Comparison of ENCODE assay signal across 19 cellular contexts in genomic region chr1:55339681-55340080, GRCh38.
DNase-seq lines count a peak whose midpoint lies in the region; ATAC-seq and TF ChIP-seq lines count a peak whose summit lies in the region.
"Had no signal": no experiment of that assay in that cellular context is flagged by ENCODE, and none has a peak within 500 bp of the region (broad histone marks: within the 10 kb centered on the region; RNA-seq: fewer than 3 reads in every experiment).

No MANE protein-coding gene starts in this region.

- TF ChIP-seq CTCF in mammary epithelial cell (conservative IDR thresholded peaks at IDR 0.05 in 1 of 2, IDR thresholded peaks at IDR 0.05 in 1 of 2; ENCODE audit: extremely low read depth in 1 of 2, insufficient read depth in 1 of 2, low read depth in 1 of 2, low read length in 2 of 2) (no peak), MCF 10A (IDR thresholded peaks at IDR 0.05; ENCODE audit: unreplicated experiment) (no peak), coronary artery (IDR thresholded peaks at IDR 0.05) (no peak)

- no peaks in the 10 kb centered on the region for H3K27me3 Mint-ChIP-seq in MCF 10A (ENCODE audit: insufficient read depth, unreplicated experiment)
- H3K27me3 Mint-ChIP-seq: CD4-positive, alpha-beta T cell had no signal

- intact Hi-C loops in mammary epithelial cell (cut with micrococcal nuclease): no loop called here
- intact Hi-C loops in MCF 10A (cut with micrococcal nuclease): loop anchor here (2.0 kb wide), 1 partner anchor 199 kb away; no protein-coding TSS in a partner anchor

- H3K4me3 ChIP-seq in mammary epithelial cell (replicated peaks in 1 of 3; ENCODE audit: insufficient read depth in 1 of 3, low read depth in 2 of 3, low read length in 3 of 3) (no peak overlapping the region), coronary artery (no peak overlapping the region)
- H3K4me3 ChIP-seq: A549; BLaER1 treated with 17β-estradiol and CSF1 and Interleukin-3, amounts not matched to agents 10 nM and 100 nM had no signal

- in situ Hi-C loops in mammary epithelial cell (cut with MboI; ENCODE audit: low sequenced_read_pairs in 2 of 2): loop anchor here in 1 of 2 donors (10.0 kb wide), 1 partner anchor 55 kb away; no protein-coding TSS in a partner anchor

- BruUV-seq in mammary epithelial cell (replicated peaks; lab: Mats Ljungman, UMichigan) (no TSS peak), MCF 10A (replicated peaks; lab: Mats Ljungman, UMichigan) (no TSS peak)

- H3K27ac ChIP-seq in mammary epithelial cell (ENCODE audit: insufficient read depth, low read depth, low read length): no peak overlapping the region
- no peak overlapping the region for H3K27ac ChIP-seq in coronary artery
- H3K27ac ChIP-seq: 22Rv1; A549; BLaER1 treated with 17β-estradiol and CSF1 and Interleukin-3, amounts not matched to agents 10 nM and 100 nM; C4-2B had no signal

- no peak overlapping the region for H3K27ac Mint-ChIP-seq in MCF 10A (ENCODE audit: low read depth, unreplicated experiment)
- H3K27ac Mint-ChIP-seq: B cell; CD4-positive, alpha-beta T cell; CD8-positive, alpha-beta T cell had no signal

- DNase-seq in mammary epithelial cell (no peak), MCF 10A (ENCODE audit: unreplicated experiment) (no peak), fibroblast of gingiva (ENCODE audit: low read depth) (peak; percentile 69), fibroblast of peridontal ligament (ENCODE audit: extremely low read depth) (peak; percentile 74), coronary artery (ENCODE audit: low spot score) (no peak)
- DNase-seq: AML-193; Caco-2; Calu3; CD4-positive, alpha-beta T cell; CD8-positive, alpha-beta T cell; DMS79 treated with DMSO at 0.1 percent for 48 hours; GF-D8 had no signal

- dilution Hi-C loops in mammary epithelial cell (cut with HindIII; ENCODE audit: low sequenced_read_pairs): no loop called here

- CTCF ChIA-PET in mammary epithelial cell (lab: Charles Lee; ENCODE audit: low non-redundant PET): interaction anchor here (0.6 kb wide), 1 partner anchor 38 kb away, joined by 5 read pairs; no protein-coding TSS in a partner anchor
- CTCF ChIA-PET in MCF 10A (lab: Yijun Ruan, JAX): interaction anchor here (1.1 to 1.5 kb wide), 2 partner anchors 54 to 509 kb away, joined by 3 read pairs; no protein-coding TSS in a partner anchor

- peaks cover 14% of the 10 kb centered on the region for H3K9me3 Mint-ChIP-seq in MCF 10A (ENCODE audit: unreplicated experiment)

- POLR2A ChIA-PET in MCF 10A (lab: Yijun Ruan, JAX): no interaction called here

- no peaks in the 10 kb centered on the region for H3K27me3 ChIP-seq in mammary epithelial cell (ENCODE audit: insufficient read depth, low read length)
- H3K27me3 ChIP-seq: BLaER1 treated with 17β-estradiol and CSF1 and Interleukin-3, amounts not matched to agents 10 nM and 100 nM had no signal

- H3K4me2 ChIP-seq in mammary epithelial cell (ENCODE audit: insufficient read depth, low read depth, low read length): no peak overlapping the region
- H3K4me2 ChIP-seq: A549; BLaER1 treated with 17β-estradiol and CSF1 and Interleukin-3, amounts not matched to agents 10 nM and 100 nM had no signal

- H3K79me2 ChIP-seq in mammary epithelial cell (ENCODE audit: insufficient read depth, low read length): no peaks in the 10 kb centered on the region

- H3K36me3 ChIP-seq in mammary epithelial cell (ENCODE audit: insufficient read depth, low read length): no peaks in the 10 kb centered on the region
- H3K36me3 ChIP-seq: BLaER1 treated with 17β-estradiol and CSF1 and Interleukin-3, amounts not matched to agents 10 nM and 100 nM had no signal

- H4K20me1 ChIP-seq in mammary epithelial cell (ENCODE audit: insufficient read depth, low read length): no peaks in the 10 kb centered on the region
- H4K20me1 ChIP-seq: BLaER1 treated with 17β-estradiol and CSF1 and Interleukin-3, amounts not matched to agents 10 nM and 100 nM had no signal

- no peaks in the 10 kb centered on the region for H3K4me1 Mint-ChIP-seq in MCF 10A (ENCODE audit: insufficient read depth, unreplicated experiment)

- peak overlapping the region; percentile 6 for H2AFZ ChIP-seq in mammary epithelial cell (ENCODE audit: low read depth, low read length)

- H3K4me1 ChIP-seq in mammary epithelial cell (ENCODE audit: insufficient read depth, low read length): no peaks in the 10 kb centered on the region
- H3K4me1 ChIP-seq: A549 had no signal

- no peak for ATAC-seq in GM21390 (IDR thresholded peaks at IDR 0.05; ENCODE audit: unreplicated experiment)
- ATAC-seq in HG03025 (IDR thresholded peaks at IDR 0.05; ENCODE audit: low FRiP score, unreplicated experiment): no peak
- ATAC-seq: A549; CD8-positive, alpha-beta T cell had no signal

- H3K4me3 Mint-ChIP-seq in MCF 10A (ENCODE audit: unreplicated experiment): no peak overlapping the region
- H3K4me3 Mint-ChIP-seq: B cell; CD4-positive, alpha-beta T cell; CD8-positive, alpha-beta T cell had no signal

- H3K9me3 ChIP-seq in mammary epithelial cell (replicated peaks; ENCODE audit: insufficient read depth, low read length): no peaks in the 10 kb centered on the region
- H3K9me3 ChIP-seq: Caco-2 had no signal

- no peaks in the 10 kb centered on the region for H3K36me3 Mint-ChIP-seq in MCF 10A (ENCODE audit: insufficient read depth, unreplicated experiment)
- H3K36me3 Mint-ChIP-seq: CD8-positive, alpha-beta T cell had no signal

- WGBS in mammary epithelial cell (ENCODE audit: low coverage, missing lambda C conversion rate): 79% methylated on average over 4 of the region's 4 CpGs

- no peak overlapping the region for H3K9ac ChIP-seq in mammary epithelial cell (ENCODE audit: insufficient read depth, low read length)
- H3K9ac ChIP-seq: BLaER1 treated with 17β-estradiol and CSF1 and Interleukin-3, amounts not matched to agents 10 nM and 100 nM had no signal

Comparison
In these comparisons a context has a peak if more than half of its experiments do, and no peak if none do; other contexts are left out.
1. DNase-seq: peak in fibroblast of gingiva (single experiment) and fibroblast of peridontal ligament (single experiment); none in mammary epithelial cell (single experiment), MCF 10A (single experiment) and coronary artery (single experiment).